8 cellular contexts compared by ENCODE assay signal in genomic region chr15:40046721-40047412, GRCh38. TPM values are rescaled to one million over a fixed set of nuclear protein-coding genes. Genes with fewer than 3 reads are reported as not detected.
A peak's percentile ranks its signal among the peaks of the same experiment; 100 is the strongest.
DNase-seq lines count a peak whose midpoint lies in the region; ATAC-seq, FAIRE-seq and TF ChIP-seq lines count a peak whose summit lies in the region.

No MANE protein-coding gene starts in this region.

- H3K27me3 Mint-ChIP-seq in astrocyte (ENCODE audit: low read depth, unreplicated experiment), result no peaks in the 10 kb centered on the region

- H2AFZ ChIP-seq in HCT116 (ENCODE audit: low read depth, low read length, poor library complexity, severe bottlenecking) (no peak overlapping the region), astrocyte (ENCODE audit: low read depth, low read length) (no peak overlapping the region), Karpas-422 (ENCODE audit: low read length) (no peak overlapping the region)

- no peak overlapping the region for H3K23ac ChIP-seq in mesendoderm (ENCODE audit: low read length)

- H3K27me3 ChIP-seq in HCT116 (ENCODE audit: insufficient read depth, low read length) (no peaks in the 10 kb centered on the region), astrocyte (ENCODE audit: insufficient read depth, low read length) (no peaks in the 10 kb centered on the region), mesendoderm (ENCODE audit: insufficient read depth, low read length, poor library complexity) (no peaks in the 10 kb centered on the region), Karpas-422 (ENCODE audit: low read length) (no peaks in the 10 kb centered on the region)

- H3K9me2 ChIP-seq in HCT116 (ENCODE audit: insufficient read depth), result no peaks in the 10 kb centered on the region
- H3K9me2 ChIP-seq in Karpas-422 (replicated peaks; ENCODE audit: insufficient read depth, low read length), result no peaks in the 10 kb centered on the region

- intact Hi-C loops in HCT116 (cut with micrococcal nuclease), result loop anchor here (10.0 kb wide), 1 partner anchor 118 kb away; the partner anchor contains the start of gene BUB1B

- no peak overlapping the region for H3K27ac Mint-ChIP-seq in astrocyte (ENCODE audit: unreplicated experiment)

- ATAC-seq in HCT116 (no peak), HG02623 (IDR thresholded peaks at IDR 0.05; ENCODE audit: unreplicated experiment) (no peak)

- no CpG with 5 or more reads among the region's 5 CpGs for whole genome bisulfite sequencing in mesendoderm (ENCODE audit: extremely low coverage, insufficient coverage, low lambda C conversion rate)

- BruUV-seq in HCT116 (replicated peaks; lab: Mats Ljungman, UMichigan), result no TSS peak

- POLR2A ChIA-PET in HCT116 (lab: Charles Lee), result interaction anchor here (1.2 kb wide), 1 partner anchor 57 kb away, joined by 4 read pairs; no protein-coding TSS in a partner anchor

- H3K18ac ChIP-seq in mesendoderm (ENCODE audit: low read length), result no peak overlapping the region

- no peak for TF ChIP-seq RAD21 in HCT116 (IDR thresholded peaks at IDR 0.05; ENCODE audit: low read depth)

- H3K27ac ChIP-seq in HCT116 (ENCODE audit: low read depth, low read length), result no peak overlapping the region; the same call in 1 of the 2 replicates
- peak overlapping the region; percentile 64 for H3K27ac ChIP-seq in astrocyte (ENCODE audit: low read depth, low read length)
- no peak overlapping the region for H3K27ac ChIP-seq in mesendoderm (ENCODE audit: low read depth, low read length)
- H3K27ac ChIP-seq in Karpas-422 (ENCODE audit: low read length), result no peak overlapping the region

- H3K9me3 ChIP-seq in HCT116 (ENCODE audit: control insufficient read depth in 1 of 2, insufficient read depth in 1 of 2, low read depth in 1 of 2, low read length in 2 of 2), result no peaks in the 10 kb centered on the region
- no peaks in the 10 kb centered on the region for H3K9me3 ChIP-seq in astrocyte (ENCODE audit: insufficient read depth, low read depth, low read length)
- no peaks in the 10 kb centered on the region for H3K9me3 ChIP-seq in Karpas-422 (ENCODE audit: low read length)

- no peak overlapping the region for H2BK5ac ChIP-seq in mesendoderm (ENCODE audit: low read length)

- no peak overlapping the region for H2BK15ac ChIP-seq in mesendoderm (replicated peaks; ENCODE audit: low read depth)

- peaks cover 0 to 2% of the 10 kb centered on the region in 2 experiments; a peak in 1 of 4 replicates for H3K36me3 ChIP-seq in HCT116 (ENCODE audit: control insufficient read depth in 1 of 2, insufficient read depth in 2 of 2, low read length in 2 of 2)
- no peaks in the 10 kb centered on the region for H3K36me3 ChIP-seq in astrocyte (ENCODE audit: insufficient read depth, low read length)
- H3K36me3 ChIP-seq in mesendoderm (ENCODE audit: control insufficient read depth, insufficient read depth, low read length), result no peaks in the 10 kb centered on the region
- H3K36me3 ChIP-seq in Karpas-422 (ENCODE audit: insufficient read depth, low read length), result no peaks in the 10 kb centered on the region

- H3K4me1 ChIP-seq in HCT116 (ENCODE audit: control insufficient read depth in 1 of 2, insufficient read depth in 2 of 2, low read length in 2 of 2) (peaks cover 18 to 37% of the 10 kb centered on the region in 2 experiments), astrocyte (ENCODE audit: insufficient read depth, low read length) (peaks cover 33% of the 10 kb centered on the region), mesendoderm (ENCODE audit: control insufficient read depth, low read depth, low read length) (peaks cover 5% of the 10 kb centered on the region), Karpas-422 (ENCODE audit: low read length) (peaks cover 14% of the 10 kb centered on the region)

- peaks cover 3% of the 10 kb centered on the region for H3K36me3 Mint-ChIP-seq in astrocyte (ENCODE audit: low read depth, unreplicated experiment)

- H3K56ac ChIP-seq in mesendoderm (ENCODE audit: low read length), result peak overlapping the region; percentile 10

- no peak overlapping the region for H4K5ac ChIP-seq in mesendoderm (ENCODE audit: low read length)

- H3K9ac ChIP-seq in HCT116 (ENCODE audit: low read length) (no peak overlapping the region), astrocyte (ENCODE audit: low read length) (peak overlapping the region; percentile 12), mesendoderm (ENCODE audit: low read length) (no peak overlapping the region), Karpas-422 (ENCODE audit: low read length) (no peak overlapping the region)

- H3K4me3 Mint-ChIP-seq in astrocyte (ENCODE audit: unreplicated experiment), result peak overlapping the region; percentile 46

- CTCF ChIA-PET in HCT116 (lab: Charles Lee), result interaction anchor here (1.0 to 4.1 kb wide), 8 partner anchors 16 to 263 kb away, joined by 3 to 64 read pairs (median 7); no protein-coding TSS in a partner anchor

- no peak overlapping the region for H2AK5ac ChIP-seq in mesendoderm (ENCODE audit: low read length)

- no peak overlapping the region for H4K8ac ChIP-seq in mesendoderm (ENCODE audit: low read depth, low read length)

- FAIRE-seq in astrocyte (lab: Jason Lieb, UNC), result no peak

- H3K4me2 ChIP-seq in HCT116 (ENCODE audit: low read length), result peak overlapping the region; percentile 58
- peak overlapping the region; percentile 55 for H3K4me2 ChIP-seq in astrocyte (ENCODE audit: low read length)
- no peak overlapping the region for H3K4me2 ChIP-seq in mesendoderm (ENCODE audit: low read length)
- H3K4me2 ChIP-seq in Karpas-422 (ENCODE audit: low read depth, low read length, poor library complexity, severe bottlenecking), result no peak overlapping the region

- TF ChIP-seq CTCF in HCT116 (IDR thresholded peaks at IDR 0.05 in 2 of 3, conservative IDR thresholded peaks at IDR 0.05 in 1 of 3; ENCODE audit: borderline replicate concordance in 1 of 3, insufficient read depth in 1 of 3, low read depth in 2 of 3, low read length in 2 of 3) (no peak), astrocyte (IDR thresholded peaks at IDR 0.05; ENCODE audit: insufficient read depth, low read depth, low read length) (no peak)

- H3K4me1 Mint-ChIP-seq in astrocyte (ENCODE audit: low read depth, unreplicated experiment), result peaks cover 37% of the 10 kb centered on the region

- RAD21 ChIA-PET in HCT116 (lab: Charles Lee; ENCODE audit: low non-redundant PET in 1 of 2, low total read pairs in 2 of 2, uncharacterized antibody in 2 of 2, unreplicated experiment in 2 of 2), result interaction anchor here in 1 of 2 experiments (1.8 kb wide), 1 partner anchor 58 kb away, joined by 4 read pairs; no protein-coding TSS in a partner anchor

- DNase-seq in AG08395 (ENCODE audit: low spot score) (peak; percentile 66), HCT116 (ENCODE audit: low read depth, low spot score) (no peak), astrocyte (ENCODE audit: low read depth) (peak; percentile 81), mesendoderm (no peak), NCI-H146 (lab: John Stamatoyannopoulos, UW) (no peak), COR-L47 (lab: John Stamatoyannopoulos, UW) (no peak), Karpas-422 (no peak)

- no peak overlapping the region for H2BK120ac ChIP-seq in mesendoderm (ENCODE audit: low read depth, low read length)

- no peaks in the 10 kb centered on the region for H3K79me1 ChIP-seq in mesendoderm (ENCODE audit: low read length)

- no peak for TF ChIP-seq POLR2A in HCT116 (IDR thresholded peaks at IDR 0.05; ENCODE audit: borderline replicate concordance, extremely low read depth, insufficient read depth, insufficient read length)

- H3K9me3 Mint-ChIP-seq in astrocyte (ENCODE audit: unreplicated experiment), result no peaks in the 10 kb centered on the region

- H3K79me2 ChIP-seq in HCT116 (ENCODE audit: insufficient read depth, low read length), result no peaks in the 10 kb centered on the region
- no peaks in the 10 kb centered on the region for H3K79me2 ChIP-seq in astrocyte (ENCODE audit: insufficient read depth, low read length)
- H3K79me2 ChIP-seq in mesendoderm (ENCODE audit: control insufficient read depth, insufficient read depth, low read length), result no peaks in the 10 kb centered on the region
- H3K79me2 ChIP-seq in Karpas-422 (ENCODE audit: low read length), result no peaks in the 10 kb centered on the region

- H3K4me3 ChIP-seq in HCT116 (replicated peaks in 1 of 2; ENCODE audit: low read depth in 1 of 2, low read length in 2 of 2) (no peak overlapping the region), astrocyte (ENCODE audit: insufficient read depth, low read depth, low read length) (no peak overlapping the region), mesendoderm (ENCODE audit: low read length) (no peak overlapping the region), Karpas-422 (ENCODE audit: low read length) (no peak overlapping the region)

- H4K20me1 ChIP-seq in HCT116 (ENCODE audit: insufficient read depth) (no peaks in the 10 kb centered on the region), astrocyte (ENCODE audit: insufficient read depth, low read length) (no peaks in the 10 kb centered on the region), Karpas-422 (ENCODE audit: insufficient read depth, low read depth, low read length) (no peaks in the 10 kb centered on the region)

- no peak overlapping the region for H3K4ac ChIP-seq in mesendoderm (ENCODE audit: low read depth, low read length)

TF ChIP-seq in HCT116, 20 proteins besides CTCF, POLR2A, EP300 and RAD21 (continues in another document):
- TF ChIP-seq CBX3 (IDR thresholded peaks at IDR 0.05; ENCODE audit: low read depth) (no peak), EZH2phosphoT487 (IDR thresholded peaks at IDR 0.05; ENCODE audit: borderline replicate concordance) (no peak), FOSL1 (IDR thresholded peaks at IDR 0.05; ENCODE audit: low read depth) (peak; percentile 55), SRF (IDR thresholded peaks at IDR 0.05; ENCODE audit: low read depth) (no peak)

RNA-seq across cellular contexts. Expression of gene SRP14, which starts 7.9 kb away (rescaled TPM):
- total RNA-seq in HCT116 (2021; ENCODE audit: unreplicated experiment) (168 TPM), astrocyte (279 and 320 TPM in 2 replicates)
- polyA plus RNA-seq in HCT116 (2012), result 166 and 208 TPM in 2 replicates
- polyA plus RNA-seq in mesendoderm (2013, experiment 1 of 2), result 546 TPM
- 544 TPM for polyA plus RNA-seq in mesendoderm (2013, experiment 2 of 2)
- total RNA-seq in Karpas-422 (2014; rRNA removed; shearing (Covaris generic); ENCODE audit: low replicate concordance), result 232 and 427 TPM in 2 replicates

Comparison
In these comparisons a context has a peak if more than half of its experiments do, and no peak if none do; other contexts are left out.
1. DNase-seq: peak in AG08395 (single experiment) and astrocyte (single experiment); none in HCT116 (single experiment), mesendoderm (single experiment), NCI-H146 (single experiment), COR-L47 (single experiment) and Karpas-422 (single experiment).
2. H3K4me2 ChIP-seq: peak in HCT116 (single experiment) and astrocyte (single experiment); none in mesendoderm (single experiment) and Karpas-422 (single experiment).